Comparison of ENCODE assay signal across 28 cellular contexts in genomic region chr10:34737772-34738169, GRCh38.
DNase-seq lines count a peak whose midpoint lies in the region; ATAC-seq and TF ChIP-seq lines count a peak whose summit lies in the region.
"Had no signal": no experiment of that assay in that cellular context is flagged by ENCODE, and none has a peak within 500 bp of the region (broad histone marks: within the 10 kb centered on the region; RNA-seq: fewer than 3 reads in every experiment).

No MANE protein-coding gene starts in this region.

- H2BK120ac ChIP-seq in mesendoderm (ENCODE audit: low read depth, low read length), result no peak overlapping the region

- no peak overlapping the region for H2AK5ac ChIP-seq in mesendoderm (ENCODE audit: low read length)

- DNase-seq in ACHN (peak; percentile 42), body of pancreas (no peak), mesendoderm (peak; percentile 60), NCI-H446 (lab: John Stamatoyannopoulos, UW) (no peak), tibial nerve (ENCODE audit: low spot score in 2 of 2) (no peak), DMS114 treated with DMSO at 0.1 percent for 48 hours (lab: John Stamatoyannopoulos, UW; ENCODE audit: unreplicated experiment) (no peak), right cardiac atrium (no peak)
- DNase-seq: activated CD4-positive, alpha-beta T cell treated with anti-CD3 and anti-CD28 coated beads, Interleukin-2, amount 50 U/mL, for 4 hours; activated CD8-positive, alpha-beta memory T cell treated with anti-CD3 and anti-CD28 coated beads, Interleukin-2, amount 50 U/mL, for 4 hours; activated naive CD8-positive, alpha-beta T cell treated with anti-CD3 and anti-CD28 coated beads for 36 hours; COR-L47; foreskin keratinocyte; hippocampal formation; islet precursor cell; lower lobe of right lung; NCI-H1092 treated with DMSO at 0.1 percent for 48 hours; NCI-H1930; NK-92 treated with Interleukin-12 subunit alpha and Interleukin-12 subunit beta, amount 100 ng/mL, for 24 hours; nucleus accumbens; retina; stimulated activated CD4-positive, alpha-beta T cell treated with anti-CD3 and anti-CD28 coated beads, Interleukin-4, amount 100 ng/mL, for 4 hours; T-helper 2 cell; tibial artery had no signal

- no peak overlapping the region for H3K23ac ChIP-seq in mesendoderm (ENCODE audit: low read length)

- no peak overlapping the region for H3K56ac ChIP-seq in mesendoderm (ENCODE audit: low read length)

- no peak overlapping the region for H2BK5ac ChIP-seq in mesendoderm (ENCODE audit: low read length)

- no peak overlapping the region for H3K4me2 ChIP-seq in mesendoderm (ENCODE audit: low read length)
- H3K4me2 ChIP-seq: BLaER1 had no signal

- peaks cover 15% of the 10 kb centered on the region for H3K79me1 ChIP-seq in mesendoderm (ENCODE audit: low read length)

- H3K79me2 ChIP-seq in mesendoderm (ENCODE audit: control insufficient read depth, insufficient read depth, low read length), result peaks cover 43% of the 10 kb centered on the region

- H3K27ac ChIP-seq in HUES48 (ENCODE audit: low read depth, low read length), result peak overlapping the region; percentile 50
- peak overlapping the region in 3 of 4 donors; percentile 20 to 43 (median 32) for H3K27ac ChIP-seq in body of pancreas
- no peak overlapping the region for H3K27ac ChIP-seq in mesendoderm (ENCODE audit: low read depth, low read length)
- H3K27ac ChIP-seq in tibial nerve, result no peak overlapping the region
- H3K27ac ChIP-seq in right cardiac atrium (ENCODE audit: low read length), result no peak overlapping the region
- H3K27ac ChIP-seq: BLaER1, foreskin keratinocyte, lower lobe of right lung, SK-N-MC, tibial artery had no signal

- WGBS in body of pancreas, 2 donors, result 85 to 87% methylated on average over 7 of the region's 7 CpGs
- no CpG with 5 or more reads among the region's 7 CpGs for WGBS in mesendoderm (ENCODE audit: extremely low coverage, insufficient coverage, low lambda C conversion rate)
- WGBS in tibial nerve, 2 donors, result 92 to 97% methylated on average over 7 of the region's 7 CpGs
- WGBS in right cardiac atrium, result 94% methylated on average over 7 of the region's 7 CpGs

- intact Hi-C loops in body of pancreas (cut with DNase I), result no loop called here
- intact Hi-C loops in right cardiac atrium (cut with DNase I), result no loop called here

- H3K36me3 ChIP-seq in HUES48 (ENCODE audit: control insufficient read depth, insufficient read depth, low read length), result no peaks in the 10 kb centered on the region
- no peaks in the 10 kb centered on the region for H3K36me3 ChIP-seq in body of pancreas (replicated peaks in 1 of 2; ENCODE audit: insufficient read depth in 1 of 2, low read depth in 2 of 2)
- H3K36me3 ChIP-seq in mesendoderm (ENCODE audit: control insufficient read depth, insufficient read depth, low read length), result no peaks in the 10 kb centered on the region
- H3K36me3 ChIP-seq in tibial nerve, result no peaks in the 10 kb centered on the region
- H3K36me3 ChIP-seq: BLaER1, lower lobe of right lung, tibial artery had no signal

- TF ChIP-seq CTCF in body of pancreas (IDR thresholded peaks at IDR 0.05) (no peak), tibial nerve (IDR thresholded peaks at IDR 0.05) (no peak)

- TF ChIP-seq POLR2A in body of pancreas (IDR thresholded peaks at IDR 0.05), result no peak
- TF ChIP-seq POLR2A in tibial nerve (IDR thresholded peaks at IDR 0.05), result no peak

- H4K8ac ChIP-seq in mesendoderm (ENCODE audit: low read depth, low read length), result no peak overlapping the region

- H3K4me1 ChIP-seq in HUES48 (ENCODE audit: control insufficient read depth, insufficient read depth, low read length), result peaks cover 43% of the 10 kb centered on the region
- H3K4me1 ChIP-seq in body of pancreas, result peaks cover 38% of the 10 kb centered on the region
- peaks cover 8% of the 10 kb centered on the region for H3K4me1 ChIP-seq in mesendoderm (ENCODE audit: control insufficient read depth, low read depth, low read length)
- H3K4me1 ChIP-seq in tibial nerve, result peaks cover 0 to 33% (median 7%) of the 10 kb centered on the region in 4 donors
- H3K4me1 ChIP-seq in right cardiac atrium (ENCODE audit: control insufficient read depth, insufficient read depth, low read length), result peaks cover 2% of the 10 kb centered on the region

- H3K27me3 ChIP-seq in HUES48 (ENCODE audit: control insufficient read depth, insufficient read depth, low read length), result no peaks in the 10 kb centered on the region
- no peaks in the 10 kb centered on the region for H3K27me3 ChIP-seq in body of pancreas
- no peaks in the 10 kb centered on the region for H3K27me3 ChIP-seq in mesendoderm (ENCODE audit: insufficient read depth, low read length, poor library complexity)
- no peaks in the 10 kb centered on the region for H3K27me3 ChIP-seq in tibial nerve
- no peaks in the 10 kb centered on the region for H3K27me3 ChIP-seq in right cardiac atrium (ENCODE audit: control insufficient read depth, insufficient read depth)
- H3K27me3 ChIP-seq: BLaER1, foreskin keratinocyte, tibial artery had no signal

- no peak overlapping the region for H2BK15ac ChIP-seq in mesendoderm (replicated peaks; ENCODE audit: low read depth)

- H3K9me3 ChIP-seq in HUES48 (ENCODE audit: control insufficient read depth, insufficient read depth, low read length) (no peaks in the 10 kb centered on the region), body of pancreas (no peaks in the 10 kb centered on the region), tibial nerve (no peaks in the 10 kb centered on the region), right cardiac atrium (ENCODE audit: control insufficient read depth, low read length) (no peaks in the 10 kb centered on the region)
- H3K9me3 ChIP-seq: A549, BLaER1, lower lobe of right lung, tibial artery had no signal

- H3K9ac ChIP-seq in HUES48 (ENCODE audit: low read depth, low read length), result no peak overlapping the region
- H3K9ac ChIP-seq in mesendoderm (ENCODE audit: low read length), result no peak overlapping the region
- H3K9ac ChIP-seq: BLaER1 had no signal

- TF ChIP-seq EP300 in tibial nerve (IDR thresholded peaks at IDR 0.05), result no peak

- H3K4ac ChIP-seq in mesendoderm (ENCODE audit: low read depth, low read length), result no peak overlapping the region

- ATAC-seq in body of pancreas (no peak), right cardiac atrium (no peak)
- ATAC-seq: activated T-helper 17 cell treated with anti-CD3 and anti-CD28 coated beads, Interleukin-2, amount 50 U/mL, for 72 hours; foreskin keratinocyte; lower lobe of right lung had no signal

- no peak overlapping the region for H4K5ac ChIP-seq in mesendoderm (ENCODE audit: low read length)

- H3K4me3 ChIP-seq in HUES48 (ENCODE audit: low read depth, low read length), result no peak overlapping the region
- H3K4me3 ChIP-seq in body of pancreas, result no peak overlapping the region
- H3K4me3 ChIP-seq in mesendoderm (ENCODE audit: low read length), result no peak overlapping the region
- H3K4me3 ChIP-seq in tibial nerve, result no peak overlapping the region
- no peak overlapping the region for H3K4me3 ChIP-seq in right cardiac atrium (ENCODE audit: low read length)
- H3K4me3 ChIP-seq: A549, BLaER1, lower lobe of right lung, SK-N-MC, tibial artery had no signal

- in situ Hi-C loops in ACHN (cut with HindIII; ENCODE audit: low pct_ligation_motif_present, low pct_unique_long_range_greater_than_20kb, low sequenced_read_pairs), result no loop called here

- H3K18ac ChIP-seq in mesendoderm (ENCODE audit: low read length), result no peak overlapping the region

Comparison
In these comparisons a context has a peak if more than half of its experiments do, and no peak if none do; other contexts are left out.
1. DNase-seq: peak in ACHN (single experiment) and mesendoderm (single experiment); none in body of pancreas (0 of 4), NCI-H446 (0 of 2), tibial nerve (0 of 2), DMS114 treated with DMSO at 0.1 percent for 48 hours (single experiment) and right cardiac atrium (0 of 3).
2. H3K27ac ChIP-seq: peak in HUES48 (single experiment) and body of pancreas (3 of 4); none in mesendoderm (single experiment), tibial nerve (0 of 4) and right cardiac atrium (single experiment).